Comparison of ENCODE assay signal across 22 cellular contexts in genomic region chr18:57273194-57273593, GRCh38.
"Had no signal": no experiment of that assay in that cellular context is flagged by ENCODE, and none has a peak within 500 bp of the region (broad histone marks: within the 10 kb centered on the region; RNA-seq: fewer than 3 reads in every experiment).

No MANE protein-coding gene starts in this region.

- H3K9me3 Mint-ChIP-seq: activated B cell treated with CpG ODN at 0.5 μM for 24 hours; activated naive CD8-positive, alpha-beta T cell treated with anti-CD3 and anti-CD28 coated beads for 36 hours; stimulated activated naive CD8-positive, alpha-beta T cell treated with anti-CD3 and anti-CD28 coated beads, Interleukin-15, Interleukin-2, amounts not matched to agents 100 ng/mL and 50 ng/mL, for 24 hours had no signal

- DNase-seq: activated B cell treated with CpG ODN at 0.5 μM for 24 hours; activated CD4-positive, alpha-beta T cell treated with anti-CD3 and anti-CD28 coated beads for 4 hours; activated CD4-positive, alpha-beta T cell treated with anti-CD3 and anti-CD28 coated beads, Interleukin-2, amount 50 U/mL, for 48 hours; activated CD8-positive, alpha-beta memory T cell treated with anti-CD3 and anti-CD28 coated beads, Interleukin-2, amount 50 U/mL, for 48 hours; activated naive CD4-positive, alpha-beta T cell treated with Interleukin-2 at 50 U/mL for 16 hours; activated naive CD8-positive, alpha-beta T cell treated with anti-CD3 and anti-CD28 coated beads for 36 hours; activated T-cell treated with anti-CD3 and anti-CD28 coated beads, Interleukin-2, amount 50 U/mL, for 48 hours; dorsolateral prefrontal cortex; effector memory CD8-positive, alpha-beta T cell; foreskin melanocyte; hippocampal formation; kidney glomerular epithelial cell; left ventricle myocardium superior; occipital lobe; posterior cingulate gyrus; substantia nigra; T-helper 9 cell; tibial artery had no signal

- H3K27ac Mint-ChIP-seq: activated B cell treated with CpG ODN at 0.5 μM for 24 hours; activated naive CD8-positive, alpha-beta T cell treated with anti-CD3 and anti-CD28 coated beads for 36 hours; effector memory CD8-positive, alpha-beta T cell; stimulated activated naive CD8-positive, alpha-beta T cell treated with anti-CD3 and anti-CD28 coated beads, Interleukin-15, Interleukin-2, amounts not matched to agents 100 ng/mL and 50 ng/mL, for 24 hours had no signal

- H3K4me1 ChIP-seq: breast epithelium, tibial artery had no signal

- H3K36me3 ChIP-seq: breast epithelium, tibial artery had no signal

- H3K4me1 Mint-ChIP-seq: activated B cell treated with CpG ODN at 0.5 μM for 24 hours; activated naive CD8-positive, alpha-beta T cell treated with anti-CD3 and anti-CD28 coated beads for 36 hours; central memory CD8-positive, alpha-beta T cell had no signal

- H3K36me3 Mint-ChIP-seq: activated naive CD8-positive, alpha-beta T cell treated with anti-CD3 and anti-CD28 coated beads for 36 hours had no signal

- ATAC-seq: effector memory CD8-positive, alpha-beta T cell; esophagus mucosa; left ventricle myocardium superior had no signal

- H3K27ac ChIP-seq: breast epithelium, dorsolateral prefrontal cortex, tibial artery had no signal

- H3K9me3 ChIP-seq: breast epithelium, tibial artery had no signal

- H3K27me3 ChIP-seq: breast epithelium, tibial artery had no signal

- H3K4me3 Mint-ChIP-seq: activated B cell treated with CpG ODN at 0.5 μM for 24 hours; activated naive CD8-positive, alpha-beta T cell treated with anti-CD3 and anti-CD28 coated beads for 36 hours; central memory CD8-positive, alpha-beta T cell; effector memory CD8-positive, alpha-beta T cell; stimulated activated naive CD8-positive, alpha-beta T cell treated with anti-CD3 and anti-CD28 coated beads, Interleukin-15, Interleukin-2, amounts not matched to agents 100 ng/mL and 50 ng/mL, for 24 hours had no signal

- H3K4me3 ChIP-seq: breast epithelium, dorsolateral prefrontal cortex, tibial artery had no signal
